ENCODE assay signal across 10 cellular contexts in the genomic region with DNA sequence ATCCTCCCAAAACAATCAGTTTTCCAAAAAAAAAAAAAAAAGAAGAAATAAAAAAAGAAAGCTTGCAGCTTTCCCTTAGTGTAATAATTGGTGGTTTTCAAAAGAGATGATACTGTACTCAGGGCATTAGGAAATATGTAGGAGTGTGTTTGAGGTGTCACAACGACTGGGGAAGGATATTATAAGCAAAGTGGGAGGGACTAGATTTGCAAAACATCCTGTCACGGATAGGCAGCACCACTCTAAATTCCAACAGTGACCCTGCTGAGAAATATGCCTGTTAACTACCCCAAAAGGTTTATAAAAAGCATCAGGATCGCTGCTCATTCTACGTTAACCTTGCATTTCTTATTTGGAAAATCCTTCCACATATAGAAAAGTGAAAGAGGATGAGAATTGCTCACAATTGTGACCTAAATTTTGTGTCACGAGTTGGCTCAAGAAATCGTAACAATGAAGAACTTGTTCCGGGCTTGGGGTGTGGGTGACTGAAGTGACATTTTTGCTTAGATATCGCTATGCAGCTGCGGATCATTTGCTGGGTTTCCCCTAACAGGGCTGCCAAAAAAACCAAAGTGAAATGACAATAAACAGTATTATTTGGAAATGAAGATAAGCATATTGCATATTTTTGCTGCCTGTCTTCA. TPM values are rescaled to one million over a fixed set of nuclear protein-coding genes. Genes with fewer than 3 reads are reported as not detected.
DNase-seq lines count a peak whose midpoint lies in the region; ATAC-seq and TF ChIP-seq lines count a peak whose summit lies in the region.
"Had no signal": no experiment of that assay in that cellular context is flagged by ENCODE, and none has a peak within 500 bp of the region (broad histone marks: within the 10 kb centered on the region; RNA-seq: fewer than 3 reads in every experiment).

No MANE protein-coding gene starts in this region.

- H3K36me3 Mint-ChIP-seq in CD4-positive, alpha-beta T cell (ENCODE audit: low read depth) = peaks cover 70% of the 10 kb centered on the region
- peaks cover 20% of the 10 kb centered on the region for H3K36me3 Mint-ChIP-seq in endothelial cell (ENCODE audit: low read depth, unreplicated experiment)

- intact Hi-C loops in CD4-positive, alpha-beta T cell (cut with DNase I, micrococcal nuclease) = loop anchor here (5.0 kb wide), 2 partner anchors 54 to 64 kb away; partner anchors contain the start of gene N4BP1 (in 1 of the 2)

- peaks cover 82 to 86% of the 10 kb centered on the region in 2 experiments for H3K4me1 ChIP-seq in neutrophil (ENCODE audit: control insufficient read depth in 1 of 2, insufficient read depth in 1 of 2, low read depth in 1 of 2, low read length in 1 of 2)

- DNase-seq in CD4-positive, alpha-beta T cell = no peak
- DNase-seq in SK-MEL-5 (ENCODE audit: low read depth, low spot score) (peak; percentile 70), endothelial cell (ENCODE audit: low spot score) (no peak), NCI-H226 (no peak), cerebellar nuclear complex (lab: John Stamatoyannopoulos, UW) (no peak)
- DNase-seq: GOT3 had no signal

- H3K27me3 ChIP-seq in CD4-positive, alpha-beta T cell (ENCODE audit: control insufficient read depth, insufficient read depth, low read length) = no peaks in the 10 kb centered on the region
- no peaks in the 10 kb centered on the region for H3K27me3 ChIP-seq in neutrophil

- H3K27ac ChIP-seq in CD4-positive, alpha-beta T cell (ENCODE audit: low read depth, low read length) = no peak overlapping the region
- H3K27ac ChIP-seq in neutrophil = peak overlapping the region; percentile 88

- H3K4me3 Mint-ChIP-seq in CD4-positive, alpha-beta T cell = peak overlapping the region; percentile 58
- H3K4me3 Mint-ChIP-seq in endothelial cell (ENCODE audit: unreplicated experiment) = no peak overlapping the region

- H3K4me1 Mint-ChIP-seq in CD4-positive, alpha-beta T cell (ENCODE audit: low read depth) = peaks cover 85% of the 10 kb centered on the region
- peaks cover 29% of the 10 kb centered on the region for H3K4me1 Mint-ChIP-seq in endothelial cell (ENCODE audit: unreplicated experiment)

- no peaks in the 10 kb centered on the region for H3K27me3 Mint-ChIP-seq in CD4-positive, alpha-beta T cell
- no peaks in the 10 kb centered on the region for H3K27me3 Mint-ChIP-seq in endothelial cell (ENCODE audit: unreplicated experiment)
- H3K27me3 Mint-ChIP-seq: progenitor cell of endocrine pancreas had no signal

- CTCF ChIA-PET in CD4-positive, alpha-beta T cell (lab: Charles Lee) = interaction anchor here (9.9 kb wide), 1 partner anchor 65 kb away, joined by 73 read pairs; no protein-coding TSS in a partner anchor

- H3K9me3 Mint-ChIP-seq in CD4-positive, alpha-beta T cell = no peaks in the 10 kb centered on the region
- H3K9me3 Mint-ChIP-seq in endothelial cell (ENCODE audit: unreplicated experiment) = no peaks in the 10 kb centered on the region

- POLR2A ChIA-PET in CD4-positive, alpha-beta T cell (lab: Charles Lee) = interaction anchor here (0.6 to 2.0 kb wide), 3 partner anchors 16 to 240 kb away, joined by 3 to 9 read pairs (median 3); no protein-coding TSS in a partner anchor

- H3K36me3 ChIP-seq in neutrophil = peaks cover 27% of the 10 kb centered on the region

- TF ChIP-seq CTCF in CD4-positive, alpha-beta T cell (IDR thresholded peaks at IDR 0.05) = no peak
- no peak for TF ChIP-seq CTCF in endothelial cell (IDR thresholded peaks at IDR 0.05; ENCODE audit: unreplicated experiment)
- TF ChIP-seq CTCF in neutrophil (IDR thresholded peaks at IDR 0.05) = no peak

- peak; percentile 31 for ATAC-seq in CD4-positive, alpha-beta T cell (ENCODE audit: poor library complexity)
- no peak for ATAC-seq in HG03520 (IDR thresholded peaks at IDR 0.05; ENCODE audit: unreplicated experiment)
- ATAC-seq in GM21360 (IDR thresholded peaks at IDR 0.05; ENCODE audit: unreplicated experiment) = no peak

- peak overlapping the region; percentile 47 to 53 for H3K4me3 ChIP-seq in neutrophil (ENCODE audit: low read depth in 1 of 2, low read length in 1 of 2)

- H3K9me3 ChIP-seq in CD4-positive, alpha-beta T cell (ENCODE audit: control insufficient read depth, low read length) = no peaks in the 10 kb centered on the region
- no peaks in the 10 kb centered on the region for H3K9me3 ChIP-seq in neutrophil

- H3K27ac Mint-ChIP-seq in CD4-positive, alpha-beta T cell = peak overlapping the region; percentile 10
- peak overlapping the region; percentile 44 for H3K27ac Mint-ChIP-seq in endothelial cell (ENCODE audit: unreplicated experiment)
- H3K27ac Mint-ChIP-seq: progenitor cell of endocrine pancreas had no signal

- in situ Hi-C loops in SK-MEL-5 (cut with HindIII; ENCODE audit: low pct_unique_long_range_greater_than_20kb, low sequenced_read_pairs) = no loop called here

RNA-seq across cellular contexts. Expression of gene N4BP1, which starts 51.6 kb away (rescaled TPM):
- total RNA-seq in CD4-positive, alpha-beta T cell = 100 to 1,000 TPM; 122 to 125 TPM
- total RNA-seq in SK-MEL-5 (2014; rRNA removed; shearing (Covaris generic)) = 19.2 and 20.1 TPM in 2 replicates
- 11.1 and 14.2 TPM in 2 replicates for polyA plus RNA-seq in SK-MEL-5 (2015; cell fraction: cytosol; rRNA removed)
- polyA plus RNA-seq in SK-MEL-5 (2015; cell fraction: nucleus; rRNA removed) = 27.9 and 29.8 TPM in 2 replicates
- 52.2 TPM for total RNA-seq in endothelial cell (ENCODE audit: unreplicated experiment)
